ENCODE assay signal across 8 cellular contexts in the genomic region with DNA sequence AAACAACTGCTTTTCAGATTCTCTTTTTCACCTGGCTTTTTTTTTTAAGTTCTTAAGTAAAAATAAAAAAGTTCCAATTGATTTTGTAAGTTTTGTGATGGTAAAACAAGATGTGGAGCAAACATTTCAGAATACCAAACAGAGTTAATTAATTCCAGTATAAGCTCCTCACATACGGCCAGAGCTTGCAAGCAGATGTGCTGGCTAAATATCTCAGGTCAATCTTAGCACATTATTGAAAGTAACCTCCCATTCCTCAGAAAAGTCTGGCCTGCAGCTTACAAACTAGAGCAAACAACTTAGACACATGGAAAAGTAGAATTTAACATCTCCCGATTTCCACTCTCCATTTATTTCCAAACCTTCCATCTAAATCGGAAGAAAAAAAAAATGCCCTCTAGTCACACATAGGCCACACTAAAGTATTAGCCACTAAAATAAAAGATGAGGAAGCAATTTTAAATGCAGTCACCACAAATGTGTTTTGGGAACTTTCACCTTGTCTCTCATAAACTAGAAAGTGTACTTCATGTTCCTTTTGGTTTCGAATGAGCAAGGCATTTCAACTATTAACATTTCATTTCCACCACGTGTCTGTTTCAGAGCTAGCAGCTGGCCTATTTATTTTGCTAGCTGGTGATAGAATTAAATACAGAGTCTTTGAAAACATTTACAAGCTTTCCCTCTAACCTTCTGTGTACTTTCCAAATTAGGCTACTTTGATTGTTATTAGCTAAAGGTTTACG.
DNase-seq lines count a peak whose midpoint lies in the region; ATAC-seq, FAIRE-seq and TF ChIP-seq lines count a peak whose summit lies in the region.

No MANE protein-coding gene starts in this region.

- H3K27me3 Mint-ChIP-seq in glutamatergic neuron (ENCODE audit: unreplicated experiment) = no peaks in the 10 kb centered on the region

- DNase-seq in fibroblast of peridontal ligament (ENCODE audit: extremely low read depth) = peak; percentile 26
- no peak for DNase-seq in thoracic aorta (ENCODE audit: low spot score)
- no peak for DNase-seq in glutamatergic neuron
- no peak for DNase-seq in activated CD4-positive, alpha-beta T cell treated with anti-CD3 and anti-CD28 coated beads for 48 hours
- no peak for DNase-seq in D721Med (ENCODE audit: insufficient read length, low spot score)
- DNase-seq in activated T-cell treated with anti-CD3 and anti-CD28 coated beads, Interleukin-2, amount 50 U/mL, for 1 hour = no peak

- H3K36me3 ChIP-seq in thoracic aorta = no peaks in the 10 kb centered on the region

- peak; percentile 83 for ATAC-seq in GM19351 (IDR thresholded peaks at IDR 0.05; ENCODE audit: unreplicated experiment)
- peak; percentile 63 for ATAC-seq in HG03442 (IDR thresholded peaks at IDR 0.05; ENCODE audit: unreplicated experiment)
- ATAC-seq in thoracic aorta (ENCODE audit: insufficient number of reproducible peaks, low FRiP score, low read depth) = no peak

- no peak for FAIRE-seq in D721Med (lab: Jason Lieb, UNC)

- no peak for TF ChIP-seq CTCF in thoracic aorta (IDR thresholded peaks at IDR 0.05)
- no peak for TF ChIP-seq CTCF in glutamatergic neuron (IDR thresholded peaks at IDR 0.05; ENCODE audit: partially characterized antibody, unreplicated experiment)
- no peak for TF ChIP-seq CTCF in D721Med (IDR thresholded peaks at IDR 0.05; ENCODE audit: insufficient read depth, missing control alignments)

- H3K27ac ChIP-seq in thoracic aorta = peak overlapping the region; percentile 12 to 41

- peaks cover 8 to 25% of the 10 kb centered on the region in 2 donors for H3K4me1 ChIP-seq in thoracic aorta (ENCODE audit: control insufficient read depth in 1 of 2, low read depth in 2 of 2)

- H3K4me3 Mint-ChIP-seq in glutamatergic neuron (ENCODE audit: unreplicated experiment) = no peak overlapping the region

- H3K36me3 Mint-ChIP-seq in glutamatergic neuron (ENCODE audit: unreplicated experiment) = no peaks in the 10 kb centered on the region

- H3K9me3 Mint-ChIP-seq in glutamatergic neuron (ENCODE audit: unreplicated experiment) = no peaks in the 10 kb centered on the region

- no peak overlapping the region for H3K27ac Mint-ChIP-seq in glutamatergic neuron (ENCODE audit: unreplicated experiment)

- peaks cover 25% of the 10 kb centered on the region for H3K4me1 Mint-ChIP-seq in glutamatergic neuron (ENCODE audit: low read depth, unreplicated experiment)

- no peak overlapping the region for H3K4me3 ChIP-seq in thoracic aorta

- no peaks in the 10 kb centered on the region for H3K27me3 ChIP-seq in thoracic aorta (replicated peaks; ENCODE audit: insufficient read depth)

- no peaks in the 10 kb centered on the region for H3K9me3 ChIP-seq in thoracic aorta
